In the genomic region with DNA sequence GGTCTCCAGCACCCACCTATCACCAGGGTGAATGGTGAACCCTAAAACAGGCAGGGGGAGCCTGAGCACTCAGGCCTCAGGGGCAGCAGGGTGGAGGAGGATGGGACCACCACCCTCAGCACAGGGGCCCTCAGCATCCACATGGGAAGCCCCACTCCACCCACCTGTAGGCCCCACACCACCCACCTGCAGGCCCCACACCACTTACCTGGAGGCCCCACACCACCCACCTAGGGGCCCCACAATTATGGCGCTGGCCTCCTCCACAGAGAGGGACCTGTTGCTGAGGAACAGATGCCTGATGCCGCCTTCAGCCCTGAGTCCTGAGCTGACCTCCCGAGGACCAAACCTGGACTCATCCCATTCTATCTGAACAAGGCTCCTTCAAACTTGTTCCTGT, we compare ENCODE assay signal across 25 cellular contexts.
"Had no signal": no experiment of that assay in that cellular context is flagged by ENCODE, and none has a peak within 500 bp of the region (broad histone marks: within the 10 kb centered on the region; RNA-seq: fewer than 3 reads in every experiment).

No MANE protein-coding gene starts in this region.

- ATAC-seq: naive thymus-derived CD4-positive, alpha-beta T cell; natural killer cell; psoas muscle; right cardiac atrium; stimulated activated memory B cell treated with anti-CD40 and anti-IgM and Interleukin-4, amounts not matched to agents 10 μg/mL and 1 μg/mL and 100 μg/mL, for 72 hours; upper lobe of right lung had no signal

- H3K9ac ChIP-seq: neural progenitor cell, parathyroid adenoma had no signal

- H3K4me2 ChIP-seq: neural progenitor cell had no signal

- H2AFZ ChIP-seq: neural progenitor cell, parathyroid adenoma had no signal

- H3K4me1 ChIP-seq: neural progenitor cell, psoas muscle, sigmoid colon, suprapubic skin, testis, tibial artery, transverse colon, upper lobe of right lung, uterus had no signal

- H3K9me3 ChIP-seq: neutrophil, ovary, psoas muscle, sigmoid colon, suprapubic skin, testis, tibial artery, transverse colon, upper lobe of right lung, uterus had no signal

- DNase-seq: naive thymus-derived CD4-positive, alpha-beta T cell; natural killer cell; nucleus accumbens; ovary; right cardiac atrium; sigmoid colon; small intestine; stimulated activated CD4-positive, alpha-beta T cell treated with anti-CD3 and anti-CD28 coated beads, Interleukin-12 subunit alpha, Interleukin-12 subunit beta, amount 100 ng/mL, for 4 hours; stimulated activated CD4-positive, alpha-beta T cell treated with anti-CD3 and anti-CD28 coated beads, Interleukin-1b, Interleukin-23, amount 100 ng/mL, for 48 hours; stimulated activated CD4-positive, alpha-beta T cell treated with anti-CD3 and anti-CD28 coated beads, Interleukin-4, amount 100 ng/mL, for 1 hour; stimulated activated CD4-positive, alpha-beta T cell treated with anti-CD3 and anti-CD28 coated beads, Interleukin-4, amount 100 ng/mL, for 4 hours; stimulated activated CD8-positive, alpha-beta memory T cell treated with anti-CD3 and anti-CD28 coated beads, Interleukin-4, amount 100 ng/mL, for 48 hours; stimulated activated naive CD4-positive, alpha-beta T cell; substantia nigra; testis; tibial artery; transverse colon; upper lobe of right lung; uterus had no signal

- H3K27ac ChIP-seq: neural progenitor cell, neutrophil, ovary, parathyroid adenoma, psoas muscle, sigmoid colon, suprapubic skin, testis, tibial artery, transverse colon, upper lobe of right lung, uterus had no signal

- H3K79me2 ChIP-seq: parathyroid adenoma had no signal

- FAIRE-seq: small intestine had no signal

- H3K36me3 ChIP-seq: neural progenitor cell, neutrophil, ovary, transverse colon, upper lobe of right lung, uterus had no signal

- H3K4me3 ChIP-seq: neural progenitor cell, ovary, psoas muscle, sigmoid colon, suprapubic skin, testis, tibial artery, transverse colon, upper lobe of right lung, uterus had no signal

- H3K27me3 ChIP-seq: neural progenitor cell, neutrophil, ovary, sigmoid colon, suprapubic skin, testis, tibial artery, transverse colon, upper lobe of right lung, uterus had no signal
